ENCODE assay signal across 22 cellular contexts in the genomic region with DNA sequence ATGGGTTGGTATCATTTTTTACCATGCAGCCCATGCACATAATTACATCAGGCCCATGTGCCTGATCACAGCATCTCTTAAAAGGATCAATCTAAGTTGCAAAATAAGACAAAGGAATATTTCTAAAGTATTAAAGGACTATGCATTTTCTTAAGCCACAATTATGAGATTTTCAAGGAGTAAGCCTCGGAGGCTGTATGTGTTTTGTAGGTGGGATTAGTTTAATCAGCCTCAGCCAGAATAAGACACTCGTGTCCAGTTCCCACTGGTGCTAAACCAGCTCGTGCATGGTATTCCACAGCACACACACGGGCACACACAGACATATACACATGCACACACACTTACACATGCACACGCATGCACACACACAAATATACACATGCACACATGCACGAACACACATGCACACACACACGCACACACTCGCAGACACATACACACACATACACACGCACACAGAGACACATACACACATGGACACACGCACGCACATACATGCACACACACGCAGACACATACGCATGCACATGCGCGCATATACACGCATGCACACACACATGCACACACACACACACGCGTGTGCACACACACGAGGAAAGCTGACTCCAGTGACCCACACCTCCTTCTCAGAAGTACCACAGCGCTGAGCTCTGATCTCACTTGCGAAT. TPM values are rescaled to one million over a fixed set of nuclear protein-coding genes. Genes with fewer than 3 reads are reported as not detected.
DNase-seq lines count a peak whose midpoint lies in the region; ATAC-seq, FAIRE-seq and TF ChIP-seq lines count a peak whose summit lies in the region.
"Had no signal": no experiment of that assay in that cellular context is flagged by ENCODE, and none has a peak within 500 bp of the region (broad histone marks: within the 10 kb centered on the region; RNA-seq: fewer than 3 reads in every experiment).

No MANE protein-coding gene starts in this region.

- H3K27ac ChIP-seq in neural cell (ENCODE audit: low read length) = peak overlapping the region; percentile 39

- no peak for TF ChIP-seq EP300 in neural cell (conservative IDR thresholded peaks at IDR 0.05; ENCODE audit: poor library complexity, severe bottlenecking)

- no peaks in the 10 kb centered on the region for H3K79me2 ChIP-seq in neural cell (replicated peaks; ENCODE audit: insufficient read depth, low read length)

- peak overlapping the region in 2 of 5 experiments; percentile 2 to 31 for H3K4me3 Mint-ChIP-seq in brain
- H3K4me3 Mint-ChIP-seq: CD4-positive, alpha-beta T cell; HFFc6; IgD-negative memory B cell had no signal

- peak; percentile 98 for FAIRE-seq in urothelium cell line (lab: Jason Lieb, UNC)
- FAIRE-seq: GM12892, GM18507, RCC 7860 had no signal

- no peak overlapping the region for H3K4me3 ChIP-seq in neural cell (ENCODE audit: low read length)

- peak overlapping the region in 3 of 5 experiments; percentile 27 to 85 (median 77) for H3K27ac Mint-ChIP-seq in brain
- H3K27ac Mint-ChIP-seq: CD4-positive, alpha-beta T cell; HFFc6; IgD-negative memory B cell had no signal

- H3K9me3 ChIP-seq in neural cell (ENCODE audit: low read length) = no peaks in the 10 kb centered on the region

- H3K36me3 Mint-ChIP-seq in brain = no peaks in the 10 kb centered on the region
- H3K36me3 Mint-ChIP-seq: IgD-negative memory B cell had no signal

- no peaks in the 10 kb centered on the region for H4K20me1 ChIP-seq in neural cell (ENCODE audit: insufficient read depth)

- peaks cover 28% of the 10 kb centered on the region for H3K4me1 Mint-ChIP-seq in brain
- H3K4me1 Mint-ChIP-seq: IgD-negative memory B cell had no signal

- peak overlapping the region; percentile 21 for H3K9ac ChIP-seq in neural cell (ENCODE audit: low read length)

- H2AFZ ChIP-seq in neural cell (ENCODE audit: low read depth, low read length) = no peak overlapping the region

- no peaks in the 10 kb centered on the region for H3K9me2 ChIP-seq in neural cell (ENCODE audit: insufficient read depth, low read length)

- H3K9me3 Mint-ChIP-seq in brain = peaks cover 0 to 3% (median 0%) of the 10 kb centered on the region in 5 experiments
- H3K9me3 Mint-ChIP-seq: CD4-positive, alpha-beta T cell had no signal

- no peaks in the 10 kb centered on the region for H3K36me3 ChIP-seq in neural cell (ENCODE audit: insufficient read depth, low read length)

- H3K27me3 ChIP-seq in neural cell (ENCODE audit: insufficient read depth, low read depth, low read length) = no peaks in the 10 kb centered on the region

- H3K27me3 Mint-ChIP-seq in brain = peaks cover 9% of the 10 kb centered on the region

- peak; percentile 20 for DNase-seq in Right ventricle myocardium superior
- no peak for DNase-seq in left cardiac atrium
- no peak for DNase-seq in urothelium cell line (ENCODE audit: low spot score)
- no peak for DNase-seq in activated CD4-positive, alpha-beta T cell treated with anti-CD3 and anti-CD28 coated beads, Interleukin-2, amount 50 U/mL, for 1 hour
- DNase-seq in SHP77 treated with DMSO at 0.1 percent for 48 hours (lab: John Stamatoyannopoulos, UW) = no peak
- no peak for DNase-seq in DMS153 (lab: John Stamatoyannopoulos, UW)
- DNase-seq: CD4-positive, alpha-beta T cell; DMS53; Kasumi-1; MM.1S; NCI-H1092; NCI-H146; NCI-H2029 treated with DMSO at 0.1 percent for 48 hours; NCI-H2171 had no signal

- H3F3A ChIP-seq in neural cell (ENCODE audit: insufficient read depth, low read length, poor library complexity, severe bottlenecking) = no peaks in the 10 kb centered on the region

- intact Hi-C loops in Right ventricle myocardium superior (cut with DNase I) (no loop called here), left cardiac atrium (cut with DNase I) (no loop called here)

- H3K4me2 ChIP-seq in neural cell (ENCODE audit: low read length) = no peak overlapping the region

- ATAC-seq in Right ventricle myocardium superior (ENCODE audit: poor library complexity) (no peak), left cardiac atrium (no peak)

- no peak for TF ChIP-seq RAD21 in neural cell (conservative IDR thresholded peaks at IDR 0.05)

- TF ChIP-seq CTCF in brain (conservative IDR thresholded peaks at IDR 0.05) (no peak), neural cell (IDR thresholded peaks at IDR 0.05; ENCODE audit: poor library complexity, severe bottlenecking) (no peak)

TF ChIP-seq in neural cell, 6 proteins besides CTCF, POLR2A, EP300 and RAD21:
- peak; percentile 10 for TF ChIP-seq POLR2AphosphoS5 (IDR thresholded peaks at IDR 0.05)
- no peak for TF ChIP-seq MXI1 (conservative IDR thresholded peaks at IDR 0.05; ENCODE audit: poor library complexity, severe bottlenecking)
- no peak for TF ChIP-seq TAF1 (IDR thresholded peaks at IDR 0.05; ENCODE audit: low read depth)

RNA-seq across cellular contexts. Expression of gene PDE9A, which starts 16.4 kb away (rescaled TPM):
- total RNA-seq in Right ventricle myocardium superior = 3.3 TPM
- total RNA-seq in left cardiac atrium = 1 to 10 TPM; 3.0 to 6.0 TPM
- polyA plus RNA-seq in brain (ENCODE audit: insufficient read depth, low read depth, low replicate concordance) = 19.1 TPM
- polyA plus RNA-seq in neural cell = 29.5 and 32.2 TPM in 2 replicates
- polyA minus RNA-seq in neural cell = 24.8 and 28.6 TPM in 2 replicates
- total RNA-seq: A172, HFFc6 had no signal
- polyA plus RNA-seq: IgD-negative memory B cell had no signal
